ENCODE assay signal across 8 cellular contexts in the genomic region with DNA sequence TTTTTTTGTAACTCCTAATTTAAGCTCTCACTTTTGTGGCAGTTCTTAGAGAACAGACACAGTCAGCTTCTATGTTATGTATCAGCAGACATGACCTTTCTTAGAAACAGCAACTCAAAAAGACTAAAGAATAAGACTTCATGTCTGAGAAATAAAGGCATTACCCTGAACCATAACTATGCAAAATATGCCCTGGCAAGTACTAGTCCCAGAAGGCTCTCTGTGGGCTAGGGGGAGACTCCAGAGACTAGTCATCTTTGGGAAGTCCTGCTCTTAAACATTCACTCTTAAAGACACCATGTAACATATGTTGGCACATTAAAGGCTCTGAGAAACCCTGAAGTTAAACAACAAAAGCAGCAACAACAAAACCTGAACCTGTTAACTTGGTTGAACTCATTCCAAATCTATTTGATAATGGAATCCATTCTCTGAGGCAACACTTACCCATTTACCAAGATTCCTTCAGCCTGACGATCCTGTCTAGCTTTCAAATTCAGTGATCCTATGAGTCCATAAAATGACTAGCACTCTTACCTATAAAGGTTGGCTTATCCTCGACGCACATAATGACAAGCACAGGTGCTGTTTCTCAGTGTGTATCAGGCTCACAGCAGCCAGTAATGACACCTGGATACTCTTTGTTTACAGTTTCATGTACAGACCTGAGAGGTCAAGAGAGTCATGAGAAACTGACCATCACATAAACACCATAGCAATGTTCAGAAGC.
DNase-seq lines count a peak whose midpoint lies in the region; ATAC-seq and TF ChIP-seq lines count a peak whose summit lies in the region.

No MANE protein-coding gene starts in this region.

- ATAC-seq in GM19025 (IDR thresholded peaks at IDR 0.05; ENCODE audit: low read depth, unreplicated experiment) (peak; percentile 54), HG03432 (IDR thresholded peaks at IDR 0.05; ENCODE audit: unreplicated experiment) (peak; percentile 50), GM21367 (IDR thresholded peaks at IDR 0.05; ENCODE audit: unreplicated experiment) (no peak)

- no peak for TF ChIP-seq CTCF in AG09319 (IDR thresholded peaks at IDR 0.05; ENCODE audit: low read depth, low read length)

- H3K27ac ChIP-seq in epithelial cell of prostate, result peak overlapping the region; percentile 35

- peak; percentile 36 for DNase-seq in AG09319 (ENCODE audit: extremely low read depth, low read depth)
- DNase-seq in epithelial cell of prostate (ENCODE audit: low read depth, low spot score), result peak; percentile 27
- DNase-seq in hippocampal formation (lab: John Stamatoyannopoulos, UW), result no peak
- no peak for DNase-seq in NCI-H128 (lab: John Stamatoyannopoulos, UW; ENCODE audit: unreplicated experiment)
- no peak for DNase-seq in NCI-H345 (lab: John Stamatoyannopoulos, UW)

Comparison
In these comparisons a context has a peak if more than half of its experiments do, and no peak if none do; other contexts are left out.
1. DNase-seq: peak in AG09319 (single experiment) and epithelial cell of prostate (single experiment); none in hippocampal formation (0 of 2), NCI-H128 (single experiment) and NCI-H345 (single experiment).